In the genomic region with DNA sequence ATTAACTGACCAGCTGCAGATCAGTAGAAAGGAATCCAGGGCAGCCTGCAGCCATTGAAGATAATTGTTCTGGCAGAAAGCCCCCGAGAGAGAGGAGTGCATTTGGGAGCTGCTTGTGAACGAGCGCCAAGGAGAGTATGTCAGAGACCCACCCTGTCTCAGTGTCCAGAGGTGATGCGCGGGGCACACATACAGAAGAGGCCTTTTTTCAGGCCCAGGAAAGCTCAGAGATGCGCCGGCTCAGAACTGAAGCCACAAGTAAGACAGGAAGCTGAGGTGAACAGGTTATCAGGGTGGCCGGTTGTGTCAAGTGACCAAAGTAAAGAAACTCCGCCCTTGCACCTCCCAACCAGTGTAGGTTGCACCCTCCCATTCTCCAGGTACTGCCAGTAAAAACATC, we compare ENCODE assay signal across 14 cellular contexts. TPM values are rescaled to one million over a fixed set of nuclear protein-coding genes. Genes with fewer than 3 reads are reported as not detected.
DNase-seq lines count a peak whose midpoint lies in the region; ATAC-seq and TF ChIP-seq lines count a peak whose summit lies in the region.
"Had no signal": no experiment of that assay in that cellular context is flagged by ENCODE, and none has a peak within 500 bp of the region (broad histone marks: within the 10 kb centered on the region; RNA-seq: fewer than 3 reads in every experiment).

No MANE protein-coding gene starts in this region.

- no peaks in the 10 kb centered on the region for H3K36me3 ChIP-seq in vagina
- H3K36me3 ChIP-seq: tibial artery had no signal

- no peaks in the 10 kb centered on the region for H3K9me3 ChIP-seq in vagina
- H3K9me3 ChIP-seq: tibial artery had no signal

- no peaks in the 10 kb centered on the region for H3K27me3 Mint-ChIP-seq in activated naive CD8-positive, alpha-beta T cell treated with anti-CD3 and anti-CD28 coated beads, Interleukin-2, amount 10 ng/mL, durations not matched to agents 7 days and 5 days
- H3K27me3 Mint-ChIP-seq in activated naive CD8-positive, alpha-beta T cell treated with anti-CD3 and anti-CD28 coated beads for 36 hours, result no peaks in the 10 kb centered on the region

- POLR2A ChIA-PET in activated naive CD8-positive, alpha-beta T cell treated with anti-CD3 and anti-CD28 coated beads, Interleukin-2, amount 10 ng/mL, durations not matched to agents 7 days and 5 days (lab: Charles Lee), result interaction anchor here (1.3 to 1.4 kb wide), 2 partner anchors 13 to 14 kb away, joined by 3 to 5 read pairs; no protein-coding TSS in a partner anchor

- peak overlapping the region; percentile 69 for H3K27ac ChIP-seq in vagina
- H3K27ac ChIP-seq: SK-N-MC had no signal

- no peaks in the 10 kb centered on the region for H3K36me3 Mint-ChIP-seq in activated naive CD8-positive, alpha-beta T cell treated with anti-CD3 and anti-CD28 coated beads, Interleukin-2, amount 10 ng/mL, durations not matched to agents 7 days and 5 days
- H3K36me3 Mint-ChIP-seq in activated naive CD8-positive, alpha-beta T cell treated with anti-CD3 and anti-CD28 coated beads for 36 hours, result no peaks in the 10 kb centered on the region

- peaks cover 38% of the 10 kb centered on the region for H3K4me1 ChIP-seq in vagina

- no peak overlapping the region for H3K4me3 Mint-ChIP-seq in activated naive CD8-positive, alpha-beta T cell treated with anti-CD3 and anti-CD28 coated beads, Interleukin-2, amount 10 ng/mL, durations not matched to agents 7 days and 5 days
- no peak overlapping the region for H3K4me3 Mint-ChIP-seq in activated naive CD8-positive, alpha-beta T cell treated with anti-CD3 and anti-CD28 coated beads for 36 hours

- no peak for DNase-seq in activated naive CD8-positive, alpha-beta T cell treated with anti-CD3 and anti-CD28 coated beads, Interleukin-2, amount 10 ng/mL, durations not matched to agents 7 days and 5 days
- DNase-seq in activated naive CD8-positive, alpha-beta T cell treated with anti-CD3 and anti-CD28 coated beads for 36 hours, result no peak
- DNase-seq in cardiac fibroblast (ENCODE audit: low read depth in 2 of 2) (peak; percentile 59 to 78), left kidney (ENCODE audit: low read depth, low spot score) (peak; percentile 16), vagina (ENCODE audit: extremely low spot score in 2 of 2) (no peak), NCI-H2107 (lab: John Stamatoyannopoulos, UW) (no peak)
- DNase-seq: activated CD4-positive, CD25-positive, alpha-beta regulatory T cell; activated T-cell treated with anti-CD3 and anti-CD28 coated beads, Interleukin-2, amount 50 U/mL, for 48 hours; DMS79; NCI-H524 treated with DMSO at 0.1 percent for 48 hours; tibial artery had no signal

- TF ChIP-seq POLR2A in vagina (IDR thresholded peaks at IDR 0.05), result no peak

- no peak for ATAC-seq in activated naive CD8-positive, alpha-beta T cell treated with anti-CD3 and anti-CD28 coated beads, Interleukin-2, amount 10 ng/mL, durations not matched to agents 7 days and 5 days (ENCODE audit: low read depth)
- ATAC-seq in HG03442 (IDR thresholded peaks at IDR 0.05; ENCODE audit: unreplicated experiment) (no peak), HG03139 (IDR thresholded peaks at IDR 0.05; ENCODE audit: unreplicated experiment) (no peak)

- no peaks in the 10 kb centered on the region for H3K27me3 ChIP-seq in vagina
- H3K27me3 ChIP-seq: tibial artery had no signal

- peaks cover 37% of the 10 kb centered on the region for H3K4me1 Mint-ChIP-seq in activated naive CD8-positive, alpha-beta T cell treated with anti-CD3 and anti-CD28 coated beads, Interleukin-2, amount 10 ng/mL, durations not matched to agents 7 days and 5 days
- peaks cover 37% of the 10 kb centered on the region for H3K4me1 Mint-ChIP-seq in activated naive CD8-positive, alpha-beta T cell treated with anti-CD3 and anti-CD28 coated beads for 36 hours

- H3K9me3 Mint-ChIP-seq in activated naive CD8-positive, alpha-beta T cell treated with anti-CD3 and anti-CD28 coated beads, Interleukin-2, amount 10 ng/mL, durations not matched to agents 7 days and 5 days, result no peaks in the 10 kb centered on the region
- H3K9me3 Mint-ChIP-seq in activated naive CD8-positive, alpha-beta T cell treated with anti-CD3 and anti-CD28 coated beads for 36 hours, result no peaks in the 10 kb centered on the region

- peak overlapping the region; percentile 26 for H3K27ac Mint-ChIP-seq in activated naive CD8-positive, alpha-beta T cell treated with anti-CD3 and anti-CD28 coated beads, Interleukin-2, amount 10 ng/mL, durations not matched to agents 7 days and 5 days
- H3K27ac Mint-ChIP-seq in activated naive CD8-positive, alpha-beta T cell treated with anti-CD3 and anti-CD28 coated beads for 36 hours, result no peak overlapping the region

- intact Hi-C loops in vagina (cut with DNase I), result no loop called here

- no peak overlapping the region for H3K4me3 ChIP-seq in cardiac fibroblast (replicated peaks in 1 of 2; ENCODE audit: low read depth in 2 of 2, low read length in 2 of 2)
- no peak overlapping the region for H3K4me3 ChIP-seq in vagina
- H3K4me3 ChIP-seq: SK-N-MC, tibial artery had no signal

- no peak for TF ChIP-seq CTCF in cardiac fibroblast (IDR thresholded peaks at IDR 0.05; ENCODE audit: low read depth, low read length)
- no peak for TF ChIP-seq CTCF in vagina (IDR thresholded peaks at IDR 0.05)

RNA-seq across cellular contexts. Expression of a gene that starts 59.8 kb away (rescaled TPM):
- total RNA-seq in activated naive CD8-positive, alpha-beta T cell treated with anti-CD3 and anti-CD28 coated beads, Interleukin-2, amount 10 ng/mL, durations not matched to agents 7 days and 5 days, result 10 to 100 TPM; 49.1 to 49.5 TPM
- 10 to 100 TPM; 20.7 to 21.4 TPM for total RNA-seq in activated naive CD8-positive, alpha-beta T cell treated with anti-CD3 and anti-CD28 coated beads for 36 hours
- total RNA-seq in vagina, result 47.1 TPM

Comparison
In these comparisons a context has a peak if more than half of its experiments do, and no peak if none do; other contexts are left out.
1. DNase-seq: peak in cardiac fibroblast (2 of 2) and left kidney (single experiment); none in activated naive CD8-positive, alpha-beta T cell treated with anti-CD3 and anti-CD28 coated beads, Interleukin-2, amount 10 ng/mL, durations not matched to agents 7 days and 5 days (single experiment), activated naive CD8-positive, alpha-beta T cell treated with anti-CD3 and anti-CD28 coated beads for 36 hours (single experiment), vagina (0 of 2) and NCI-H2107 (single experiment).